25 cellular contexts compared by ENCODE assay signal in the genomic region with DNA sequence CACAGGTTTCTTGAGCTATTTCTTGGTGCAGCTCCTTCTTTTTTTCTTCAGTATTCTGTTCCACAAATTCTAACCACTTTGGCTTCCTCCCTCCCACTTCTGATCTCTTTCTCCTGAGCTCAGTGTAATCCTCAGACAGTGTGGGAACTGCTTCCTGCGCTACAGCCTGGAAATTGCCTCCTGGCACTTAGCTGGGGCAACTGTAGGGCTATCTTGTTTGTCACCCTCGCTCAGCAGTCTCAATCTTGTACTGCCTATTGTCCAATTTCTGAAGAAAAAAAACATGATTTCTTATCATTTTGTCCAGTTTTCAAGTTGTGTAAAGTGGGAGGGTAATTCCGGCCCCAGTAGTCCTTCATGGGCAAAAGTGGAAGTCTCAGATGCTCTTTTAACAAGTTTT.
"Had no signal": no experiment of that assay in that cellular context is flagged by ENCODE, and none has a peak within 500 bp of the region (broad histone marks: within the 10 kb centered on the region; RNA-seq: fewer than 3 reads in every experiment).

No MANE protein-coding gene starts in this region.

- H3K4me3 ChIP-seq: colonic mucosa, heart left ventricle, psoas muscle, right lobe of liver, spleen, stomach, thoracic aorta, transverse colon had no signal

- H3K27ac Mint-ChIP-seq: endodermal cell; naive thymus-derived CD4-positive, alpha-beta T cell; nephron progenitor cell had no signal

- H3K36me3 ChIP-seq: colonic mucosa, heart left ventricle, neutrophil, right lobe of liver, spleen, stomach, thoracic aorta, transverse colon had no signal

- H3K4me3 Mint-ChIP-seq: endodermal cell; naive thymus-derived CD4-positive, alpha-beta T cell; nephron progenitor cell had no signal

- ATAC-seq: heart left ventricle; left colon; left ventricle myocardium superior; naive thymus-derived CD4-positive, alpha-beta T cell; psoas muscle; right lobe of liver had no signal

- DNase-seq: colonic mucosa; effector CD4-positive, alpha-beta T cell; endodermal cell; erythroblast; heart left ventricle; hippocampal formation; left colon; left ventricle myocardium superior; naive thymus-derived CD4-positive, alpha-beta T cell; nephron progenitor cell; psoas muscle; retina; right lobe of liver; spleen; stimulated activated CD4-positive, alpha-beta T cell treated with anti-CD3 and anti-CD28 coated beads, Interleukin-15, amount 100 ng/mL, for 24 hours; stimulated activated CD4-positive, alpha-beta T cell treated with anti-CD3 and anti-CD28 coated beads, Interleukin-2, amount 100 ng/mL, for 24 hours; stimulated activated CD4-positive, alpha-beta T cell treated with anti-CD3 and anti-CD28 coated beads, Interleukin-4, amount 100 ng/mL, for 4 hours; stimulated activated naive CD4-positive, alpha-beta T cell; stomach; substantia nigra; transverse colon had no signal

- H3K9me3 ChIP-seq: colonic mucosa, heart left ventricle, neutrophil, psoas muscle, right lobe of liver, spleen, stomach, thoracic aorta, transverse colon had no signal

- H3K27me3 ChIP-seq: colonic mucosa, heart left ventricle, neutrophil, right lobe of liver, spleen, transverse colon had no signal

- H3K4me1 Mint-ChIP-seq: naive thymus-derived CD4-positive, alpha-beta T cell had no signal

- H3K27ac ChIP-seq: colonic mucosa, heart left ventricle, neutrophil, psoas muscle, right lobe of liver, spleen, stomach, thoracic aorta, transverse colon had no signal

- FAIRE-seq: endothelial cell of umbilical vein, frontal cortex had no signal

- H3K36me3 Mint-ChIP-seq: naive thymus-derived CD4-positive, alpha-beta T cell had no signal

- H3K4me1 ChIP-seq: colonic mucosa, heart left ventricle, psoas muscle, right lobe of liver, spleen, stomach, transverse colon had no signal

- H3K9me3 Mint-ChIP-seq: endodermal cell, nephron progenitor cell had no signal
